ENCODE assay signal across 8 cellular contexts in genomic region chr9:35905912-35906679, GRCh38. TPM values are rescaled to one million over a fixed set of nuclear protein-coding genes. Genes with fewer than 3 reads are reported as not detected.
DNase-seq lines count a peak whose midpoint lies in the region; ATAC-seq and TF ChIP-seq lines count a peak whose summit lies in the region.

Gene HRCT1 (plus strand): TSS chr9:35906202. CDS start chr9:35906288, 86 bp downstream.

- no peak for ATAC-seq in GM18505 (IDR thresholded peaks at IDR 0.05; ENCODE audit: unreplicated experiment)

- TF ChIP-seq EP300 in stomach (IDR thresholded peaks at IDR 0.05): no peak

- TF ChIP-seq POLR2A in stomach (IDR thresholded peaks at IDR 0.05): no peak
- TF ChIP-seq POLR2A in GM18505 (IDR thresholded peaks at IDR 0.05; ENCODE audit: borderline replicate concordance, extremely low read depth, insufficient read depth, insufficient read length): no peak

- in situ Hi-C loops in astrocyte of the spinal cord (cut with HindIII; ENCODE audit: low sequenced_read_pairs): no loop called here

- peaks cover 0 to 6% (median 0%) of the 10 kb centered on the region in 3 donors for H3K27me3 ChIP-seq in stomach

- H3K36me3 ChIP-seq in stomach: no peaks in the 10 kb centered on the region

- H3K9me3 ChIP-seq in stomach: no peaks in the 10 kb centered on the region

- TF ChIP-seq CTCF in astrocyte of the spinal cord (IDR thresholded peaks at IDR 0.05; ENCODE audit: low read depth, low read length) (no peak), stomach (IDR thresholded peaks at IDR 0.05) (no peak)

- H3K4me1 ChIP-seq in stomach: peaks cover 62 to 79% (median 68%) of the 10 kb centered on the region in 4 donors

- intact Hi-C loops in stomach (cut with DNase I; ENCODE audit: low total_unique reads): loop anchor here (5.0 kb wide), 1 partner anchor 41 kb away; no protein-coding TSS in a partner anchor

- DNase-seq in A172 (ENCODE audit: low spot score): peak; percentile 93
- peak; percentile 71 for DNase-seq in HuH-7 (ENCODE audit: low spot score)
- peak; percentile 97 for DNase-seq in astrocyte of the spinal cord (ENCODE audit: low read depth, low spot score)
- DNase-seq in islet precursor cell: peak; percentile 76
- DNase-seq in stomach: peak; percentile 96
- no peak for DNase-seq in stimulated activated CD8-positive, alpha-beta memory T cell treated with anti-CD3 and anti-CD28 coated beads, Interleukin-4, amount 100 ng/mL, for 48 hours
- DNase-seq in iPS-NIHi7 (ENCODE audit: extremely low spot score): no peak

- H3K4me3 ChIP-seq in astrocyte of the spinal cord (ENCODE audit: low read depth, low read length) (no peak within 1 kb of the TSS), stomach (peak within 1 kb of the TSS; percentile 16 to 23 (median 17))

- 28 to 52% (median 40%) methylated on average over 23 to 30 of the region's 30 CpGs for WGBS in stomach, 5 donors

- H3K27ac ChIP-seq in stomach: peak within 1 kb of the TSS; percentile 73 to 94 (median 89)

RNA-seq across cellular contexts. Expression of gene HRCT1, which starts in this region (rescaled TPM):
- 1.0 TPM in 1 of 2 replicates, not detected in the other for total RNA-seq in A172 (2014; rRNA removed; shearing (Covaris generic))
- total RNA-seq in stomach: 10 to 100 TPM in 1 of 5 donors, 1 to 10 TPM in 2, under 1 TPM in 1, not detected in 1; 0.92 to 28.7 (median 7.7) TPM
- polyA plus RNA-seq in stomach: 1 to 10 TPM in 1 of 3 donors, under 1 TPM in 1, not detected in 1; 0.50 to 4.3 TPM

Comparison
In these comparisons a context has a peak if more than half of its experiments do, and no peak if none do; other contexts are left out.
1. DNase-seq: peak in A172 (single experiment), HuH-7 (single experiment), astrocyte of the spinal cord (single experiment), islet precursor cell (single experiment) and stomach (single experiment); none in stimulated activated CD8-positive, alpha-beta memory T cell treated with anti-CD3 and anti-CD28 coated beads, Interleukin-4, amount 100 ng/mL, for 48 hours (single experiment) and iPS-NIHi7 (single experiment).